19 cellular contexts compared by ENCODE assay signal in genomic region chr1:38119000-38119399, GRCh38.
DNase-seq lines count a peak whose midpoint lies in the region; ATAC-seq and TF ChIP-seq lines count a peak whose summit lies in the region.
"Had no signal": no experiment of that assay in that cellular context is flagged by ENCODE, and none has a peak within 500 bp of the region (broad histone marks: within the 10 kb centered on the region; RNA-seq: fewer than 3 reads in every experiment).

No MANE protein-coding gene starts in this region.

- no peaks in the 10 kb centered on the region for H3K4me1 Mint-ChIP-seq in central memory CD8-positive, alpha-beta T cell
- H3K4me1 Mint-ChIP-seq in nephron progenitor cell (peaks cover 13% of the 10 kb centered on the region), endothelial cell (ENCODE audit: unreplicated experiment) (peaks cover 25% of the 10 kb centered on the region)

- H3K4me3 ChIP-seq in spleen: no peak overlapping the region

- H3K4me1 ChIP-seq in spleen: peaks cover 0 to 17% (median 4%) of the 10 kb centered on the region in 6 donors

- TF ChIP-seq POLR2A in spleen (IDR thresholded peaks at IDR 0.05): no peak

- no peak overlapping the region for H3K27ac ChIP-seq in spleen
- H3K27ac ChIP-seq: 22Rv1 had no signal

- H3K27me3 Mint-ChIP-seq in central memory CD8-positive, alpha-beta T cell: no peaks in the 10 kb centered on the region
- H3K27me3 Mint-ChIP-seq in nephron progenitor cell (ENCODE audit: low read depth, poor library complexity): peaks cover 12% of the 10 kb centered on the region
- peaks cover 12% of the 10 kb centered on the region for H3K27me3 Mint-ChIP-seq in endothelial cell (ENCODE audit: unreplicated experiment)

- H3K9me3 ChIP-seq in spleen: no peaks in the 10 kb centered on the region

- TF ChIP-seq CTCF in nephron progenitor cell (IDR thresholded peaks at IDR 0.05): no peak
- no peak for TF ChIP-seq CTCF in spleen (IDR thresholded peaks at IDR 0.05 in 8 of 11, conservative IDR thresholded peaks at IDR 0.05 in 3 of 11)
- no peak for TF ChIP-seq CTCF in endothelial cell (IDR thresholded peaks at IDR 0.05; ENCODE audit: unreplicated experiment)

- no peaks in the 10 kb centered on the region for H3K9me3 Mint-ChIP-seq in central memory CD8-positive, alpha-beta T cell
- H3K9me3 Mint-ChIP-seq in nephron progenitor cell: no peaks in the 10 kb centered on the region
- H3K9me3 Mint-ChIP-seq in endothelial cell (ENCODE audit: unreplicated experiment): no peaks in the 10 kb centered on the region
- H3K9me3 Mint-ChIP-seq: CD8-positive, alpha-beta T cell; HFFc6 had no signal

- peak overlapping the region; percentile 35 for H3K27ac Mint-ChIP-seq in central memory CD8-positive, alpha-beta T cell (ENCODE audit: low read depth)
- H3K27ac Mint-ChIP-seq in nephron progenitor cell: peak overlapping the region; percentile 70
- no peak overlapping the region for H3K27ac Mint-ChIP-seq in endothelial cell (ENCODE audit: unreplicated experiment)
- H3K27ac Mint-ChIP-seq: CD8-positive, alpha-beta T cell; HFFc6 had no signal

- H3K36me3 Mint-ChIP-seq in central memory CD8-positive, alpha-beta T cell (ENCODE audit: insufficient read depth): no peaks in the 10 kb centered on the region
- H3K36me3 Mint-ChIP-seq in nephron progenitor cell (ENCODE audit: low read depth) (no peaks in the 10 kb centered on the region), endothelial cell (ENCODE audit: low read depth, unreplicated experiment) (no peaks in the 10 kb centered on the region)
- H3K36me3 Mint-ChIP-seq: CD8-positive, alpha-beta T cell had no signal

- 76 to 90% (median 82%) methylated on average over 8 to 9 of the region's 9 CpGs for WGBS in spleen, 5 donors

- ATAC-seq in central memory CD8-positive, alpha-beta T cell (replicated peaks; ENCODE audit: extremely low read depth, poor library complexity, severe bottlenecking): no peak
- ATAC-seq: CD8-positive, alpha-beta T cell; Panc1; SK-N-SH treated with all-trans-retinoic acid at 6 μM for 48 hours had no signal

- H3K4me3 Mint-ChIP-seq in central memory CD8-positive, alpha-beta T cell: no peak overlapping the region
- H3K4me3 Mint-ChIP-seq in nephron progenitor cell: no peak overlapping the region
- no peak overlapping the region for H3K4me3 Mint-ChIP-seq in endothelial cell (ENCODE audit: unreplicated experiment)
- H3K4me3 Mint-ChIP-seq: CD8-positive, alpha-beta T cell; HFFc6 had no signal

- intact Hi-C loops in spleen (cut with DNase I; ENCODE audit: low total_unique reads): no loop called here

- no peaks in the 10 kb centered on the region for H3K36me3 ChIP-seq in spleen

- DNase-seq in NCI-H2171 treated with DMSO at 0.1 percent for 48 hours (lab: John Stamatoyannopoulos, UW): peak; percentile 37
- DNase-seq in NCI-H2171 (lab: John Stamatoyannopoulos, UW): no peak
- DNase-seq in central memory CD8-positive, alpha-beta T cell (ENCODE audit: low spot score in 2 of 2): no peak
- DNase-seq in nephron progenitor cell: no peak
- peak; percentile 12 for DNase-seq in spleen
- DNase-seq in endothelial cell (ENCODE audit: low spot score): no peak
- DNase-seq in NCI-H2196 (lab: John Stamatoyannopoulos, UW; ENCODE audit: unreplicated experiment): no peak
- DNase-seq in activated CD4-positive, alpha-beta T cell treated with anti-CD3 and anti-CD28 coated beads for 4 hours: no peak
- DNase-seq: C1 segment of cervical spinal cord; CD8-positive, alpha-beta T cell; HFFc6; Kasumi-1; NCI-H1694; NCI-H2081; NCI-H748 treated with DMSO at 0.1 percent for 48 hours; NK-92 treated with Interleukin-12 subunit alpha and Interleukin-12 subunit beta, amount 100 ng/mL, for 24 hours had no signal

- H3K27me3 ChIP-seq in spleen (replicated peaks in 1 of 7): peaks cover 0 to 31% (median 0%) of the 10 kb centered on the region in 7 donors

Comparison
In these comparisons a context has a peak if more than half of its experiments do, and no peak if none do; other contexts are left out.
1. DNase-seq: peak in NCI-H2171 treated with DMSO at 0.1 percent for 48 hours (single experiment) and spleen (single experiment); none in NCI-H2171 (single experiment), central memory CD8-positive, alpha-beta T cell (0 of 2), nephron progenitor cell (single experiment), endothelial cell (single experiment), NCI-H2196 (single experiment) and activated CD4-positive, alpha-beta T cell treated with anti-CD3 and anti-CD28 coated beads for 4 hours (0 of 2).